Comparison of ENCODE assay signal across 34 cellular contexts in genomic region chr19:38523319-38523718, GRCh38.
"Had no signal": no experiment of that assay in that cellular context is flagged by ENCODE, and none has a peak within 500 bp of the region (broad histone marks: within the 10 kb centered on the region; RNA-seq: fewer than 3 reads in every experiment).

No MANE protein-coding gene starts in this region.

- H3K27ac Mint-ChIP-seq: activated CD4-positive, alpha-beta T cell treated with anti-CD3 and anti-CD28 coated beads for 36 hours; activated CD4-positive, alpha-beta T cell treated with anti-CD3 and anti-CD28 coated beads, Interleukin-2, amount 10 ng/mL, durations not matched to agents 7 days and 5 days; activated CD8-positive, alpha-beta memory T cell treated with anti-CD3 and anti-CD28 coated beads, Interleukin-2, amount 10 ng/mL, durations not matched to agents 7 days and 5 days; activated naive CD8-positive, alpha-beta T cell treated with anti-CD3 and anti-CD28 coated beads for 36 hours; T-cell had no signal

- ATAC-seq: activated CD4-positive, alpha-beta T cell treated with anti-CD3 and anti-CD28 coated beads for 36 hours; activated CD4-positive, CD25-positive, alpha-beta regulatory T cell treated with anti-CD3 and anti-CD28 coated beads, Interleukin-2, amount 50 U/mL, for 24 hours; activated CD8-positive, alpha-beta memory T cell treated with anti-CD3 and anti-CD28 coated beads, Interleukin-2, amount 10 ng/mL, durations not matched to agents 7 days and 5 days; PC-3; Right ventricle myocardium inferior; SK-N-SH treated with all-trans-retinoic acid at 6 μM for 48 hours; T-cell had no signal

- H3K27ac ChIP-seq: brain microvascular endothelial cell, KMS-11, RWPE1 had no signal

- H3K9ac ChIP-seq: KMS-11 had no signal

- H3K9me3 Mint-ChIP-seq: activated CD4-positive, alpha-beta T cell treated with anti-CD3 and anti-CD28 coated beads, Interleukin-2, amount 10 ng/mL, durations not matched to agents 7 days and 5 days; activated naive CD8-positive, alpha-beta T cell treated with anti-CD3 and anti-CD28 coated beads for 36 hours; T-cell had no signal

- H3K4me1 Mint-ChIP-seq: activated CD4-positive, alpha-beta T cell treated with anti-CD3 and anti-CD28 coated beads for 36 hours; activated CD8-positive, alpha-beta memory T cell treated with anti-CD3 and anti-CD28 coated beads, Interleukin-2, amount 10 ng/mL, durations not matched to agents 7 days and 5 days had no signal

- FAIRE-seq: RCC 7860 had no signal

- DNase-seq: activated CD4-positive, alpha-beta T cell treated with anti-CD3 and anti-CD28 coated beads for 36 hours; activated CD4-positive, alpha-beta T cell treated with anti-CD3 and anti-CD28 coated beads, Interleukin-2, amount 10 ng/mL, durations not matched to agents 7 days and 5 days; activated CD4-positive, alpha-beta T cell treated with anti-CD3 and anti-CD28 coated beads, Interleukin-2, amount 50 U/mL, for 48 hours; activated CD8-positive, alpha-beta memory T cell treated with anti-CD3 and anti-CD28 coated beads for 24 hours; activated CD8-positive, alpha-beta memory T cell treated with anti-CD3 and anti-CD28 coated beads, Interleukin-2, amount 10 ng/mL, durations not matched to agents 7 days and 5 days; activated CD8-positive, alpha-beta memory T cell treated with anti-CD3 and anti-CD28 coated beads, Interleukin-2, amount 50 U/mL, for 48 hours; activated effector memory CD4-positive, alpha-beta T cell treated with Interleukin-2 at 50 U/mL for 16 hours; activated naive CD4-positive, alpha-beta T cell treated with anti-CD3 and anti-CD28 coated beads, Interleukin-2, amount 50 U/mL, for 16 hours; activated naive CD8-positive, alpha-beta T cell treated with anti-CD3 and anti-CD28 coated beads for 36 hours; activated T-cell treated with anti-CD3 and anti-CD28 coated beads, Interleukin-2, amount 50 U/mL, for 48 hours; amniotic stem cell; brain microvascular endothelial cell; central memory CD4-positive, alpha-beta T cell; NCI-H1092 treated with DMSO at 0.1 percent for 48 hours; NCI-H1417; NCI-H146; NCI-H187; NCI-H2029 treated with DMSO at 0.1 percent for 48 hours; NCI-H2107; NCI-H2171; NCI-H510A; NCI-H526; NCI-H748 treated with DMSO at 0.1 percent for 48 hours; NK-92 treated with Interleukin-12 subunit alpha and Interleukin-12 subunit beta, amount 100 ng/mL, for 24 hours; PC-3; SIG-M5; T-cell; T1000 had no signal

- H3K36me3 Mint-ChIP-seq: activated CD8-positive, alpha-beta memory T cell treated with anti-CD3 and anti-CD28 coated beads, Interleukin-2, amount 10 ng/mL, durations not matched to agents 7 days and 5 days; activated naive CD8-positive, alpha-beta T cell treated with anti-CD3 and anti-CD28 coated beads for 36 hours; T-cell had no signal

- H3K4me2 ChIP-seq: KMS-11 had no signal

- H3K36me3 ChIP-seq: brain microvascular endothelial cell had no signal

- H3K4me3 Mint-ChIP-seq: activated CD4-positive, alpha-beta T cell treated with anti-CD3 and anti-CD28 coated beads for 36 hours; activated CD4-positive, alpha-beta T cell treated with anti-CD3 and anti-CD28 coated beads, Interleukin-2, amount 10 ng/mL, durations not matched to agents 7 days and 5 days; activated CD8-positive, alpha-beta memory T cell treated with anti-CD3 and anti-CD28 coated beads, Interleukin-2, amount 10 ng/mL, durations not matched to agents 7 days and 5 days; activated naive CD8-positive, alpha-beta T cell treated with anti-CD3 and anti-CD28 coated beads for 36 hours; T-cell had no signal

- H3K27me3 ChIP-seq: brain microvascular endothelial cell had no signal

- H3K27me3 Mint-ChIP-seq: activated CD4-positive, alpha-beta T cell treated with anti-CD3 and anti-CD28 coated beads for 36 hours; T-cell had no signal
